Comparison of ENCODE assay signal across 26 cellular contexts in the genomic region with DNA sequence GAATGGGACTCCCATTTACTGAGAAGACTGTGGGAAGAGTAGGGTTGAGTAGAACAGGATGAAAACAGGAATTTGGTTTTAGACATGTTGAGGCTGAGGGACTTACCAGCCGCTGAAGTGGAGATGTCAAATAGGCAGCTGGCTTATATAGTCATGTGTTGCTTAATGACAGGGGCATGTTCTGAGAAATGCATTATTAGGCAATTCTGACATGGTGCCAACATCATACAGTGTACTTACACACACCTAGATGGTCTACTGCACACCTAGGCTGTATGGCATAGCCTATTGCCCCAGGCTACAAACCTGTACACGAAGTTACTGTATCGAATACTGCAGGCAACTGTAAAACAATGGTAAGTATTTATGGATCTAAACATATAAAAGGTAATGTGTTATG.
"Had no signal": no experiment of that assay in that cellular context is flagged by ENCODE, and none has a peak within 500 bp of the region (broad histone marks: within the 10 kb centered on the region; RNA-seq: fewer than 3 reads in every experiment).

No MANE protein-coding gene starts in this region.

- H3K4me1 Mint-ChIP-seq: activated B cell treated with CpG ODN at 0.5 μM for 24 hours; activated naive CD4-positive, alpha-beta T cell treated with anti-CD3 and anti-CD28 coated beads, Interleukin-2, amount 50 U/mL, for 24 hours; natural killer cell had no signal

- H3K9me3 ChIP-seq: body of pancreas, heart right ventricle, lower lobe of right lung, testis, transverse colon had no signal

- H3K36me3 Mint-ChIP-seq: natural killer cell had no signal

- H3K27me3 ChIP-seq: body of pancreas, heart right ventricle, neural progenitor cell, testis, transverse colon had no signal

- H3K27ac ChIP-seq: body of pancreas, heart right ventricle, lower lobe of right lung, neural progenitor cell, parathyroid adenoma, skin epidermis, transverse colon had no signal

- H3K4me3 Mint-ChIP-seq: activated B cell treated with CpG ODN at 0.5 μM for 24 hours; activated CD8-positive, alpha-beta T cell treated with anti-CD3 and anti-CD28 coated beads for 36 hours; activated naive CD4-positive, alpha-beta T cell treated with anti-CD3 and anti-CD28 coated beads, Interleukin-2, amount 50 U/mL, for 24 hours; effector memory CD8-positive, alpha-beta T cell; natural killer cell; neural progenitor cell had no signal

- H3K4me1 ChIP-seq: body of pancreas, lower lobe of right lung, neural progenitor cell, parathyroid adenoma, testis, transverse colon had no signal

- ATAC-seq: activated CD8-positive, alpha-beta T cell treated with anti-CD3 and anti-CD28 coated beads for 36 hours; body of pancreas; effector memory CD8-positive, alpha-beta T cell; heart right ventricle; lower lobe of right lung; natural killer cell; sciatic nerve; stimulated activated naive CD8-positive, alpha-beta T cell treated with anti-CD3 and anti-CD28 coated beads, Interleukin-15, Interleukin-2, amounts not matched to agents 100 U/mL and 50 U/mL, for 24 hours had no signal

- DNase-seq: activated B cell treated with CpG ODN at 0.5 μM for 24 hours; activated CD4-positive, alpha-beta T cell treated with anti-CD3 and anti-CD28 coated beads, Interleukin-2, amount 50 U/mL, for 1 hour; activated CD8-positive, alpha-beta T cell treated with anti-CD3 and anti-CD28 coated beads for 36 hours; activated T-cell treated with anti-CD3 and anti-CD28 coated beads, Interleukin-2, amount 50 U/mL, for 48 hours; anterior cingulate cortex; body of pancreas; cortex of kidney; effector memory CD8-positive, alpha-beta T cell; foreskin fibroblast; heart right ventricle; kidney glomerular epithelial cell; lower lobe of right lung; mesendoderm; natural killer cell; occipital lobe; stimulated activated CD4-positive, alpha-beta T cell treated with anti-CD3 and anti-CD28 coated beads, Interleukin-12 subunit alpha, Interleukin-12 subunit beta, amount 100 ng/mL, for 4 hours; stimulated activated CD4-positive, alpha-beta T cell treated with anti-CD3 and anti-CD28 coated beads, Interleukin-4, amount 100 ng/mL, for 1 hour; stimulated activated naive CD8-positive, alpha-beta T cell treated with anti-CD3 and anti-CD28 coated beads, Interleukin-15, Interleukin-2, amounts not matched to agents 100 U/mL and 50 U/mL, for 24 hours; transverse colon had no signal

- H3K27ac Mint-ChIP-seq: activated B cell treated with CpG ODN at 0.5 μM for 24 hours; activated CD8-positive, alpha-beta T cell treated with anti-CD3 and anti-CD28 coated beads for 36 hours; activated naive CD4-positive, alpha-beta T cell treated with anti-CD3 and anti-CD28 coated beads, Interleukin-2, amount 50 U/mL, for 24 hours; activated T-helper 2 cell treated with anti-CD3 and anti-CD28 coated beads, Interferon-gamma antibody, Interleukin-2, Interleukin-4, amounts not matched to agents 10 μg/mL and 5 μg/mL and 100 μg/mL, durations not matched to agents 14 hours and 24 hours and 36 hours; natural killer cell; neural progenitor cell had no signal

- H3K4me3 ChIP-seq: body of pancreas, heart right ventricle, lower lobe of right lung, neural progenitor cell, skin epidermis, testis, transverse colon had no signal

- H3K9me3 Mint-ChIP-seq: activated B cell treated with CpG ODN at 0.5 μM for 24 hours; activated CD8-positive, alpha-beta T cell treated with anti-CD3 and anti-CD28 coated beads for 36 hours; activated naive CD4-positive, alpha-beta T cell treated with anti-CD3 and anti-CD28 coated beads, Interleukin-2, amount 50 U/mL, for 24 hours; activated T-helper 2 cell treated with anti-CD3 and anti-CD28 coated beads, Interferon-gamma antibody, Interleukin-2, Interleukin-4, amounts not matched to agents 10 μg/mL and 5 μg/mL and 100 μg/mL, durations not matched to agents 14 hours and 24 hours and 36 hours; effector memory CD8-positive, alpha-beta T cell; natural killer cell; neural progenitor cell had no signal

- H3K27me3 Mint-ChIP-seq: activated B cell treated with CpG ODN at 0.5 μM for 24 hours; activated CD8-positive, alpha-beta T cell treated with anti-CD3 and anti-CD28 coated beads for 36 hours; activated naive CD4-positive, alpha-beta T cell treated with anti-CD3 and anti-CD28 coated beads, Interleukin-2, amount 50 U/mL, for 24 hours; effector memory CD8-positive, alpha-beta T cell had no signal
